ENCODE assay signal across 15 cellular contexts in genomic region chr10:22992075-22992474, GRCh38.
DNase-seq lines count a peak whose midpoint lies in the region; ATAC-seq and TF ChIP-seq lines count a peak whose summit lies in the region.
"Had no signal": no experiment of that assay in that cellular context is flagged by ENCODE, and none has a peak within 500 bp of the region (broad histone marks: within the 10 kb centered on the region; RNA-seq: fewer than 3 reads in every experiment).

No MANE protein-coding gene starts in this region.

- H3K36me3 ChIP-seq in mucosa of descending colon (ENCODE audit: low read depth): no peaks in the 10 kb centered on the region
- H3K36me3 ChIP-seq in tibial artery: no peaks in the 10 kb centered on the region
- H3K36me3 ChIP-seq: right lobe of liver, thoracic aorta had no signal

- POLR2A ChIA-PET in CD4-positive, alpha-beta T cell (lab: Charles Lee): no interaction called here
- POLR2A ChIA-PET in GM10248 (lab: Yijun Ruan, JAX): no interaction called here

- H3K27me3 ChIP-seq in CD4-positive, alpha-beta T cell (ENCODE audit: control insufficient read depth, insufficient read depth, low read length): no peaks in the 10 kb centered on the region
- peaks cover 0 to 9% of the 10 kb centered on the region in 2 donors for H3K27me3 ChIP-seq in tibial artery
- H3K27me3 ChIP-seq: hepatocyte, right lobe of liver had no signal

- no peak overlapping the region for H3K4me3 ChIP-seq in mucosa of descending colon
- no peak overlapping the region for H3K4me3 ChIP-seq in tibial artery
- H3K4me3 ChIP-seq: hepatocyte, right lobe of liver, thoracic aorta had no signal

- CTCF ChIA-PET in CD4-positive, alpha-beta T cell (lab: Charles Lee): no interaction called here
- CTCF ChIA-PET in GM10248 (lab: Yijun Ruan, JAX): interaction anchor here (3.8 kb wide), 1 partner anchor 1000 kb away, joined by 31 read pairs; no protein-coding TSS in a partner anchor
- CTCF ChIA-PET in activated naive CD4-positive, alpha-beta T cell treated with anti-CD3 and anti-CD28 coated beads for 36 hours (lab: Charles Lee): no interaction called here

- H3K4me3 Mint-ChIP-seq in CD4-positive, alpha-beta T cell: no peak overlapping the region
- H3K4me3 Mint-ChIP-seq in activated naive CD4-positive, alpha-beta T cell treated with anti-CD3 and anti-CD28 coated beads for 36 hours: no peak overlapping the region
- H3K4me3 Mint-ChIP-seq: CD14-positive monocyte; naive thymus-derived CD8-positive, alpha-beta T cell had no signal

- H3K27ac ChIP-seq in CD4-positive, alpha-beta T cell (ENCODE audit: low read depth, low read length): no peak overlapping the region
- H3K27ac ChIP-seq in tibial artery: no peak overlapping the region
- H3K27ac ChIP-seq: hepatocyte, right lobe of liver, thoracic aorta had no signal

- peaks cover 16% of the 10 kb centered on the region for H3K27me3 Mint-ChIP-seq in CD4-positive, alpha-beta T cell
- peaks cover 3% of the 10 kb centered on the region for H3K27me3 Mint-ChIP-seq in activated naive CD4-positive, alpha-beta T cell treated with anti-CD3 and anti-CD28 coated beads for 36 hours (ENCODE audit: low read depth)

- intact Hi-C loops in CD4-positive, alpha-beta T cell (cut with DNase I, micrococcal nuclease): loop anchor here in 1 of 2 experiments (5.0 kb wide), 1 partner anchor 1495 kb away; no protein-coding TSS in a partner anchor
- intact Hi-C loops in activated naive CD4-positive, alpha-beta T cell treated with anti-CD3 and anti-CD28 coated beads for 36 hours (cut with micrococcal nuclease): loop anchor here (1.0 kb wide), 1 partner anchor 76 kb away; no protein-coding TSS in a partner anchor
- intact Hi-C loops in mucosa of descending colon (cut with DNase I, micrococcal nuclease): loop anchor here (10.0 kb wide), 2 partner anchors 417 to 967 kb away; no protein-coding TSS in a partner anchor
- intact Hi-C loops in tibial artery (cut with DNase I; ENCODE audit: low total_unique reads): loop anchor here (10.0 kb wide), 2 partner anchors 73 to 1497 kb away; no protein-coding TSS in a partner anchor

- no peak for TF ChIP-seq CTCF in CD4-positive, alpha-beta T cell (IDR thresholded peaks at IDR 0.05)
- TF ChIP-seq CTCF in GM10248 (IDR thresholded peaks at IDR 0.05; ENCODE audit: control extremely low read depth, extremely low read depth, low read depth, missing control alignments) (no peak), mucosa of descending colon (IDR thresholded peaks at IDR 0.05) (no peak), tibial artery (IDR thresholded peaks at IDR 0.05) (no peak)

- peak in 5 of 10 experiments; percentile 3 to 11 (median 4) for DNase-seq in CD4-positive, alpha-beta T cell
- peak; percentile 48 for DNase-seq in GM10248 (ENCODE audit: extremely low spot score)
- DNase-seq in activated naive CD4-positive, alpha-beta T cell treated with anti-CD3 and anti-CD28 coated beads for 36 hours: peak; percentile 69
- no peak for DNase-seq in mucosa of descending colon
- DNase-seq in tibial artery: no peak
- no peak for DNase-seq in mesenteric fat pad (ENCODE audit: low spot score)
- DNase-seq: GOT3, left colon, T1000 had no signal

- no peaks in the 10 kb centered on the region for H3K9me3 Mint-ChIP-seq in CD4-positive, alpha-beta T cell
- H3K9me3 Mint-ChIP-seq in activated naive CD4-positive, alpha-beta T cell treated with anti-CD3 and anti-CD28 coated beads for 36 hours: no peaks in the 10 kb centered on the region
- H3K9me3 Mint-ChIP-seq: CD14-positive monocyte; naive thymus-derived CD8-positive, alpha-beta T cell had no signal

- H3K4me1 Mint-ChIP-seq in CD4-positive, alpha-beta T cell (ENCODE audit: low read depth): peaks cover 13% of the 10 kb centered on the region
- peaks cover 11% of the 10 kb centered on the region for H3K4me1 Mint-ChIP-seq in activated naive CD4-positive, alpha-beta T cell treated with anti-CD3 and anti-CD28 coated beads for 36 hours (ENCODE audit: low read depth)

- H3K36me3 Mint-ChIP-seq in CD4-positive, alpha-beta T cell (ENCODE audit: low read depth): no peaks in the 10 kb centered on the region
- no peaks in the 10 kb centered on the region for H3K36me3 Mint-ChIP-seq in activated naive CD4-positive, alpha-beta T cell treated with anti-CD3 and anti-CD28 coated beads for 36 hours (ENCODE audit: low read depth)
- H3K36me3 Mint-ChIP-seq: CD14-positive monocyte; naive thymus-derived CD8-positive, alpha-beta T cell had no signal

- peak; percentile 59 for ATAC-seq in CD4-positive, alpha-beta T cell (ENCODE audit: poor library complexity)
- ATAC-seq in HG03378 (IDR thresholded peaks at IDR 0.05; ENCODE audit: unreplicated experiment) (peak; percentile 61), mucosa of descending colon (no peak)
- ATAC-seq: left colon had no signal

- H3K4me1 ChIP-seq in mucosa of descending colon (ENCODE audit: low read depth): no peaks in the 10 kb centered on the region
- H3K4me1 ChIP-seq in tibial artery: no peaks in the 10 kb centered on the region

- no peak overlapping the region for H3K27ac Mint-ChIP-seq in CD4-positive, alpha-beta T cell
- H3K27ac Mint-ChIP-seq in activated naive CD4-positive, alpha-beta T cell treated with anti-CD3 and anti-CD28 coated beads for 36 hours: no peak overlapping the region
- H3K27ac Mint-ChIP-seq: CD14-positive monocyte; naive thymus-derived CD8-positive, alpha-beta T cell had no signal

- no peaks in the 10 kb centered on the region for H3K9me3 ChIP-seq in CD4-positive, alpha-beta T cell (ENCODE audit: control insufficient read depth, low read length)
- no peaks in the 10 kb centered on the region for H3K9me3 ChIP-seq in mucosa of descending colon
- no peaks in the 10 kb centered on the region for H3K9me3 ChIP-seq in tibial artery
- H3K9me3 ChIP-seq: right lobe of liver, thoracic aorta had no signal

Comparison
In these comparisons a context has a peak if more than half of its experiments do, and no peak if none do; other contexts are left out.
1. DNase-seq: peak in GM10248 (single experiment) and activated naive CD4-positive, alpha-beta T cell treated with anti-CD3 and anti-CD28 coated beads for 36 hours (single experiment); none in mucosa of descending colon (0 of 3), tibial artery (0 of 2) and mesenteric fat pad (single experiment).